In the genomic region with DNA sequence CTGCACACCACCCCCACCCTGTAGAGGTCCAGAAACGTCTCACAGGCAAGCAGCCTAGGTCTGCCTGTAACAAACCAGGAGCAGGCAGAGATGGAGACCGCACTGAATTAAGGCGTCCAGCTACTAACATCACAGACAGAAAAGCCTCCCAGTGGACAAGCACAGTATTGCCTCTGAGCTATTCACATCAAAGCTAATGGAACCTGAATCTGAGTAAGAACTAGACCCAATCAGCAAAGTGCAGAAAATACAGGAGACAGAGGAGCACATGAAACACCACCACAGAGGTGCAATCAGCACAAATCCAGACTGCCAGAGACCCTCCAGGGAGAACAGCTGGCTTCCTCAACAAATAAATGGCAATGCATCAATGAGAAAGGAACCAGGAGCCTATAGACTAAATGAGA, we compare ENCODE assay signal across 8 cellular contexts. TPM values are rescaled to one million over a fixed set of nuclear protein-coding genes. Genes with fewer than 3 reads are reported as not detected.
DNase-seq lines count a peak whose midpoint lies in the region; ATAC-seq, FAIRE-seq and TF ChIP-seq lines count a peak whose summit lies in the region.

No MANE protein-coding gene starts in this region.

- peaks cover 4% of the 10 kb centered on the region for H3K9me3 Mint-ChIP-seq in activated T-helper 17 cell treated with anti-CD3 and anti-CD28 coated beads, Interleukin-2, amount 50 U/mL, for 72 hours
- H3K9me3 Mint-ChIP-seq in osteocyte (ENCODE audit: unreplicated experiment) = no peaks in the 10 kb centered on the region

- no peaks in the 10 kb centered on the region for H3K36me3 Mint-ChIP-seq in activated T-helper 17 cell treated with anti-CD3 and anti-CD28 coated beads, Interleukin-2, amount 50 U/mL, for 72 hours (ENCODE audit: low read depth)
- no peaks in the 10 kb centered on the region for H3K36me3 Mint-ChIP-seq in osteocyte (ENCODE audit: unreplicated experiment)

- H3K9ac ChIP-seq in OCI-LY1 (ENCODE audit: low read length) = no peak overlapping the region

- H3K9me2 ChIP-seq in OCI-LY1 (ENCODE audit: low read depth, low read length) = no peaks in the 10 kb centered on the region

- no peaks in the 10 kb centered on the region for H3K9me3 ChIP-seq in OCI-LY1 (ENCODE audit: low read length)

- no peak overlapping the region for H3K4me3 Mint-ChIP-seq in activated T-helper 17 cell treated with anti-CD3 and anti-CD28 coated beads, Interleukin-2, amount 50 U/mL, for 72 hours
- H3K4me3 Mint-ChIP-seq in osteocyte (ENCODE audit: unreplicated experiment) = no peak overlapping the region

- peak; percentile 76 for DNase-seq in EH (ENCODE audit: low read depth)
- DNase-seq in frontal cortex (ENCODE audit: low spot score in 2 of 2) = peak; percentile 17 to 58
- DNase-seq in osteocyte (ENCODE audit: extremely low spot score, unreplicated experiment) = no peak

- no peak overlapping the region for H3K4me2 ChIP-seq in OCI-LY1 (ENCODE audit: low read length)

- no peaks in the 10 kb centered on the region for H3F3A ChIP-seq in OCI-LY1 (ENCODE audit: insufficient read depth, low read length)

- FAIRE-seq in frontal cortex (lab: Jason Lieb, UNC) = no peak

- H3K36me3 ChIP-seq in OCI-LY1 (ENCODE audit: insufficient read depth, low read length) = no peaks in the 10 kb centered on the region

- H2AFZ ChIP-seq in OCI-LY1 (ENCODE audit: low read length) = no peak overlapping the region

- TF ChIP-seq CTCF in OCI-LY1 (IDR thresholded peaks at IDR 0.05; ENCODE audit: low read length) (peak; percentile 73), osteocyte (IDR thresholded peaks at IDR 0.05) (peak; percentile 74)

- H3K4me3 ChIP-seq in OCI-LY1 (ENCODE audit: low read depth, low read length, poor library complexity, severe bottlenecking) = no peak overlapping the region

- no peaks in the 10 kb centered on the region for H3K27me3 Mint-ChIP-seq in activated T-helper 17 cell treated with anti-CD3 and anti-CD28 coated beads, Interleukin-2, amount 50 U/mL, for 72 hours
- peaks cover 5% of the 10 kb centered on the region for H3K27me3 Mint-ChIP-seq in osteocyte (ENCODE audit: unreplicated experiment)

- H4K20me1 ChIP-seq in OCI-LY1 (ENCODE audit: insufficient read depth, low read length) = no peaks in the 10 kb centered on the region

- no peaks in the 10 kb centered on the region for H3K79me2 ChIP-seq in OCI-LY1 (ENCODE audit: insufficient read depth, low read length)

- H3K27me3 ChIP-seq in OCI-LY1 (ENCODE audit: insufficient read depth, low read length) = no peaks in the 10 kb centered on the region

- no peak overlapping the region for H3K27ac ChIP-seq in OCI-LY1 (ENCODE audit: low read depth, low read length, poor library complexity, severe bottlenecking)

- no peaks in the 10 kb centered on the region for H3K4me1 ChIP-seq in OCI-LY1 (ENCODE audit: insufficient read depth, low read length, severe bottlenecking)

- ATAC-seq in HG03442 (IDR thresholded peaks at IDR 0.05; ENCODE audit: unreplicated experiment) (peak; percentile 55), HG02588 (IDR thresholded peaks at IDR 0.05; ENCODE audit: unreplicated experiment) (no peak), HG03439 (IDR thresholded peaks at IDR 0.05; ENCODE audit: unreplicated experiment) (no peak)
- ATAC-seq in activated T-helper 17 cell treated with anti-CD3 and anti-CD28 coated beads, Interleukin-2, amount 50 U/mL, for 72 hours (replicated peaks) = peak; percentile 89

- H3K4me1 Mint-ChIP-seq in activated T-helper 17 cell treated with anti-CD3 and anti-CD28 coated beads, Interleukin-2, amount 50 U/mL, for 72 hours = no peaks in the 10 kb centered on the region
- no peaks in the 10 kb centered on the region for H3K4me1 Mint-ChIP-seq in osteocyte (ENCODE audit: unreplicated experiment)

- no peak overlapping the region for H3K27ac Mint-ChIP-seq in activated T-helper 17 cell treated with anti-CD3 and anti-CD28 coated beads, Interleukin-2, amount 50 U/mL, for 72 hours
- H3K27ac Mint-ChIP-seq in osteocyte (ENCODE audit: unreplicated experiment) = no peak overlapping the region

RNA-seq across cellular contexts. Expression of a gene that starts 22.2 kb away (rescaled TPM):
- 10 to 100 TPM; 18.1 to 33.5 TPM for total RNA-seq in activated T-helper 17 cell treated with anti-CD3 and anti-CD28 coated beads, Interleukin-2, amount 50 U/mL, for 72 hours
- 17.1 TPM for total RNA-seq in frontal cortex
- 25.6 and 31.0 TPM in 2 replicates for total RNA-seq in osteocyte

Comparison
In these comparisons a context has a peak if more than half of its experiments do, and no peak if none do; other contexts are left out.
1. ATAC-seq: peak in HG03442 (single experiment) and activated T-helper 17 cell treated with anti-CD3 and anti-CD28 coated beads, Interleukin-2, amount 50 U/mL, for 72 hours (single experiment); none in HG02588 (single experiment) and HG03439 (single experiment).